1 cellular context compared by ENCODE assay signal in genomic region chr6:41843178-41843577, GRCh38.
TF ChIP-seq lines count a peak whose summit lies in the region.

No MANE protein-coding gene starts in this region.

TF ChIP-seq in K562, 482 proteins besides CTCF, POLR2A, EP300 and RAD21:
- 0 out of 2 replicates have a peak, but pooled peaks have one; percentile 44 for TF ChIP-seq NFIX (CRISPR knock-in tag; IDR thresholded peaks at IDR 0.05; ENCODE audit: low read depth)
- TF ChIP-seq ZNF277 (CRISPR knock-in tag; IDR thresholded peaks at IDR 0.05; ENCODE audit: borderline replicate concordance), result peak; percentile 82; the same call in 1 of the 2 replicates
- peak; percentile 72 for TF ChIP-seq ZNF707 (CRISPR knock-in tag; conservative IDR thresholded peaks at IDR 0.05)
- TF ChIP-seq CREBBP (IDR thresholded peaks at IDR 0.05; ENCODE audit: low read depth, low read length), result no peak
- TF ChIP-seq ZNF140 (CRISPR knock-in tag; IDR thresholded peaks at IDR 0.05), result peak; percentile 45; the same call in 1 of the 2 replicates
- TF ChIP-seq GABPB2 (CRISPR knock-in tag; conservative IDR thresholded peaks at IDR 0.05), result 0 out of 2 replicates have a peak, but pooled peaks have one; percentile 49
